Comparison of ENCODE assay signal across 8 cellular contexts in genomic region chr6:26199057-26199772, GRCh38.
A peak's percentile ranks its signal among the peaks of the same experiment; 100 is the strongest.
DNase-seq lines count a peak whose midpoint lies in the region; ATAC-seq, FAIRE-seq and TF ChIP-seq lines count a peak whose summit lies in the region.

No MANE protein-coding gene starts in this region.

- H2BK5ac ChIP-seq in mesendoderm (ENCODE audit: low read length) = peak overlapping the region; percentile 82

- peak; percentile 94 for FAIRE-seq in endometrium (lab: Jason Lieb, UNC)

- peak overlapping the region; percentile 96 for H3K56ac ChIP-seq in mesendoderm (ENCODE audit: low read length)

- peak; percentile 65 for ATAC-seq in activated CD8-positive, alpha-beta memory T cell treated with anti-CD3 and anti-CD28 coated beads, Interleukin-2, amount 10 ng/mL, durations not matched to agents 7 days and 5 days
- ATAC-seq in stimulated activated effector memory CD8-positive, alpha-beta T cell treated with anti-CD3 and anti-CD28 coated beads, Interleukin-12 subunit alpha, Interleukin-12 subunit beta, amount 100 ng/mL, for 72 hours = peak; percentile 79

- intact Hi-C loops in Calu3 (cut with micrococcal nuclease; ENCODE audit: unreplicated experiment) = loop anchor here (1.0 to 5.0 kb wide), 5 partner anchors 17 to 167 kb away; a partner anchor contains a TSS

- H4K5ac ChIP-seq in mesendoderm (ENCODE audit: low read length) = no peak overlapping the region

- BruUV-seq in Calu3 (replicated peaks; lab: Mats Ljungman, UMichigan) = TSS peak; percentile 88

- H3K9me3 Mint-ChIP-seq in Calu3 (ENCODE audit: low read depth, unreplicated experiment) = no peaks in the 10 kb centered on the region
- no peaks in the 10 kb centered on the region for H3K9me3 Mint-ChIP-seq in activated CD8-positive, alpha-beta memory T cell treated with anti-CD3 and anti-CD28 coated beads, Interleukin-2, amount 10 ng/mL, durations not matched to agents 7 days and 5 days (ENCODE audit: low read depth)
- no peaks in the 10 kb centered on the region for H3K9me3 Mint-ChIP-seq in stimulated activated effector memory CD8-positive, alpha-beta T cell treated with anti-CD3 and anti-CD28 coated beads, Interleukin-12 subunit alpha, Interleukin-12 subunit beta, amount 100 ng/mL, for 72 hours

- no peaks in the 10 kb centered on the region for H3K27me3 Mint-ChIP-seq in Calu3 (ENCODE audit: unreplicated experiment)
- no peaks in the 10 kb centered on the region for H3K27me3 Mint-ChIP-seq in activated CD8-positive, alpha-beta memory T cell treated with anti-CD3 and anti-CD28 coated beads, Interleukin-2, amount 10 ng/mL, durations not matched to agents 7 days and 5 days

- H3K27ac ChIP-seq in mesendoderm (ENCODE audit: low read depth, low read length) = peak overlapping the region; percentile 96

- H3K4me1 ChIP-seq in mesendoderm (ENCODE audit: control insufficient read depth, low read depth, low read length) = no peaks in the 10 kb centered on the region

- peak overlapping the region; percentile 84 for H3K4me2 ChIP-seq in mesendoderm (ENCODE audit: low read length)

- H3K27me3 ChIP-seq in mesendoderm (ENCODE audit: insufficient read depth, low read length, poor library complexity) = no peaks in the 10 kb centered on the region

- H2BK120ac ChIP-seq in mesendoderm (ENCODE audit: low read depth, low read length) = no peak overlapping the region

- H3K79me1 ChIP-seq in mesendoderm (ENCODE audit: low read length) = no peaks in the 10 kb centered on the region

- H3K36me3 Mint-ChIP-seq in Calu3 (ENCODE audit: insufficient read depth, unreplicated experiment) = peaks cover 70% of the 10 kb centered on the region
- peaks cover 25% of the 10 kb centered on the region for H3K36me3 Mint-ChIP-seq in activated CD8-positive, alpha-beta memory T cell treated with anti-CD3 and anti-CD28 coated beads, Interleukin-2, amount 10 ng/mL, durations not matched to agents 7 days and 5 days
- peaks cover 63% of the 10 kb centered on the region for H3K36me3 Mint-ChIP-seq in stimulated activated effector memory CD8-positive, alpha-beta T cell treated with anti-CD3 and anti-CD28 coated beads, Interleukin-12 subunit alpha, Interleukin-12 subunit beta, amount 100 ng/mL, for 72 hours

- H3K4ac ChIP-seq in mesendoderm (ENCODE audit: low read depth, low read length) = peak overlapping the region; percentile 37

- H2BK15ac ChIP-seq in mesendoderm (replicated peaks; ENCODE audit: low read depth) = no peak overlapping the region

- peaks cover 3% of the 10 kb centered on the region for H3K79me2 ChIP-seq in mesendoderm (ENCODE audit: control insufficient read depth, insufficient read depth, low read length)

- no peak overlapping the region for H4K8ac ChIP-seq in mesendoderm (ENCODE audit: low read depth, low read length)

- peak overlapping the region; percentile 95 for H3K27ac Mint-ChIP-seq in Calu3 (ENCODE audit: unreplicated experiment)
- peak overlapping the region; percentile 98 for H3K27ac Mint-ChIP-seq in activated CD8-positive, alpha-beta memory T cell treated with anti-CD3 and anti-CD28 coated beads, Interleukin-2, amount 10 ng/mL, durations not matched to agents 7 days and 5 days
- peak overlapping the region; percentile 93 for H3K27ac Mint-ChIP-seq in stimulated activated effector memory CD8-positive, alpha-beta T cell treated with anti-CD3 and anti-CD28 coated beads, Interleukin-12 subunit alpha, Interleukin-12 subunit beta, amount 100 ng/mL, for 72 hours

- no peak for TF ChIP-seq CTCF in Calu3 (IDR thresholded peaks at IDR 0.05; ENCODE audit: unreplicated experiment)
- no peak for TF ChIP-seq CTCF in GM20000 (IDR thresholded peaks at IDR 0.05; ENCODE audit: extremely low read depth, missing control alignments)

- peak overlapping the region; percentile 90 for H3K4me3 Mint-ChIP-seq in Calu3 (ENCODE audit: low read depth, unreplicated experiment)
- peak overlapping the region; percentile 87 for H3K4me3 Mint-ChIP-seq in activated CD8-positive, alpha-beta memory T cell treated with anti-CD3 and anti-CD28 coated beads, Interleukin-2, amount 10 ng/mL, durations not matched to agents 7 days and 5 days
- H3K4me3 Mint-ChIP-seq in stimulated activated effector memory CD8-positive, alpha-beta T cell treated with anti-CD3 and anti-CD28 coated beads, Interleukin-12 subunit alpha, Interleukin-12 subunit beta, amount 100 ng/mL, for 72 hours = peak overlapping the region; percentile 89

- peak overlapping the region; percentile 72 for H3K18ac ChIP-seq in mesendoderm (ENCODE audit: low read length)

- WGBS in mesendoderm (ENCODE audit: extremely low coverage, insufficient coverage, low lambda C conversion rate) = no CpG with 5 or more reads among the region's 42 CpGs

- DNase-seq in Calu3 (peak; percentile 69), GM20000 (ENCODE audit: low spot score) (peak; percentile 70), HK-2 (ENCODE audit: unreplicated experiment) (peak; percentile 74), NCI-H82 treated with DMSO at 0.1 percent for 48 hours (lab: John Stamatoyannopoulos, UW; ENCODE audit: unreplicated experiment) (peak; percentile 98), mesendoderm (peak; percentile 97)
- DNase-seq in activated CD8-positive, alpha-beta memory T cell treated with anti-CD3 and anti-CD28 coated beads, Interleukin-2, amount 10 ng/mL, durations not matched to agents 7 days and 5 days = peak; percentile 90
- peak; percentile 65 to 93 for DNase-seq in stimulated activated effector memory CD8-positive, alpha-beta T cell treated with anti-CD3 and anti-CD28 coated beads, Interleukin-12 subunit alpha, Interleukin-12 subunit beta, amount 100 ng/mL, for 72 hours (ENCODE audit: low spot score in 2 of 2)

- no peak overlapping the region for H3K23ac ChIP-seq in mesendoderm (ENCODE audit: low read length)

- H3K4me1 Mint-ChIP-seq in Calu3 (ENCODE audit: low read depth, unreplicated experiment) = peaks cover 30% of the 10 kb centered on the region
- H3K4me1 Mint-ChIP-seq in activated CD8-positive, alpha-beta memory T cell treated with anti-CD3 and anti-CD28 coated beads, Interleukin-2, amount 10 ng/mL, durations not matched to agents 7 days and 5 days = peaks cover 45% of the 10 kb centered on the region
- peaks cover 37% of the 10 kb centered on the region for H3K4me1 Mint-ChIP-seq in stimulated activated effector memory CD8-positive, alpha-beta T cell treated with anti-CD3 and anti-CD28 coated beads, Interleukin-12 subunit alpha, Interleukin-12 subunit beta, amount 100 ng/mL, for 72 hours

- no peaks in the 10 kb centered on the region for H3K36me3 ChIP-seq in mesendoderm (ENCODE audit: control insufficient read depth, insufficient read depth, low read length)

- no peak overlapping the region for H2AK5ac ChIP-seq in mesendoderm (ENCODE audit: low read length)

- CTCF ChIA-PET in Calu3 (lab: Charles Lee) = interaction anchor here (0.5 to 3.4 kb wide), 10 partner anchors 11 to 173 kb away, joined by 3 to 18 read pairs (median 5); a partner anchor contains a TSS
- CTCF ChIA-PET in activated CD8-positive, alpha-beta memory T cell treated with anti-CD3 and anti-CD28 coated beads, Interleukin-2, amount 10 ng/mL, durations not matched to agents 7 days and 5 days (lab: Charles Lee) = interaction anchor here (0.7 to 4.5 kb wide), 18 partner anchors 10 to 173 kb away, joined by 3 to 35 read pairs (median 5); a partner anchor contains a TSS

- peak overlapping the region; percentile 95 for H3K4me3 ChIP-seq in mesendoderm (ENCODE audit: low read length)

- peak overlapping the region; percentile 95 for H3K9ac ChIP-seq in mesendoderm (ENCODE audit: low read length)

Comparison
In these comparisons a context has a peak if more than half of its experiments do, and no peak if none do; other contexts are left out.
1. Peak in every context shown above with its lines: DNase-seq, ATAC-seq, H3K4me3 ChIP-seq and H3K27ac ChIP-seq.